ENCODE assay signal across 19 cellular contexts in the genomic region with DNA sequence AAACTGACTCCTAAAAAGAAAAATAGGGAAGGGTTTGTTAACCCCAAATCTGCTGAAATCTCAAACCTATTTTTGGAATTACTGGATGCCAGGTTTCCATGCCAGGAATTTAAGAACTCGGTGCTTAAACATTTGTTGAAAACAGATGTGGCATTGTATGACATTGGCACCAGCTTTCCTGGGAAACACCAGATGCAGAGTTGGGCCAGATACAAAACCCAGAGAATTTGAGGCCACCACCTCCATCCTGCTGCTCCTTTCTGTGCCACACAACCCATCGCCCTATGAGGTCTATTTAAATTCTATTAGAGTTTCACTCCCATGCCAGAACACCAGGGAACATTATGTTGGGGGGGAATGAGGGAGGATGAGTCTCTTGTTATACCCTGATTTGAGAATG.
DNase-seq lines count a peak whose midpoint lies in the region; ATAC-seq and TF ChIP-seq lines count a peak whose summit lies in the region.
"Had no signal": no experiment of that assay in that cellular context is flagged by ENCODE, and none has a peak within 500 bp of the region (broad histone marks: within the 10 kb centered on the region; RNA-seq: fewer than 3 reads in every experiment).

No MANE protein-coding gene starts in this region.

- no peak overlapping the region for H3K27ac Mint-ChIP-seq in WTC11
- H3K27ac Mint-ChIP-seq: CD4-positive, CD25-positive, alpha-beta regulatory T cell had no signal

- peaks cover 3% of the 10 kb centered on the region for H3K4me1 Mint-ChIP-seq in WTC11

- peak overlapping the region in 11 of 59 donors; percentile 5 to 22 (median 13) for H3K4me3 ChIP-seq in dorsolateral prefrontal cortex

- H3K27ac ChIP-seq in dorsolateral prefrontal cortex, result peak overlapping the region in 57 of 59 donors; percentile 7 to 88 (median 65)

- ATAC-seq in WTC11 (peak; percentile 32; the same call in 1 of the 2 replicates), GM21825 (IDR thresholded peaks at IDR 0.05; ENCODE audit: unreplicated experiment) (no peak)
- ATAC-seq: HCT116 had no signal

- CTCF ChIA-PET in WTC11 (lab: Charles Lee), result no interaction called here

- TF ChIP-seq CTCF in WTC11 (IDR thresholded peaks at IDR 0.05), result no peak
- TF ChIP-seq CTCF in dorsolateral prefrontal cortex (IDR thresholded peaks at IDR 0.05 in 54 of 56, conservative IDR thresholded peaks at IDR 0.05 in 2 of 56; ENCODE audit: low read depth in 1 of 56, partially characterized antibody in 56 of 56), result no peak

- POLR2A ChIA-PET in WTC11 (lab: Charles Lee), result no interaction called here

- intact Hi-C loops in dorsolateral prefrontal cortex (cut with DNase I), result loop anchor here in 1 of 2 donors (5.0 kb wide), 1 partner anchor 230 kb away; no protein-coding TSS in a partner anchor

- 0 out of 2 replicates have a peak, but pooled peaks cover 5% of the 10 kb centered on the region for H3K9me3 Mint-ChIP-seq in WTC11
- H3K9me3 Mint-ChIP-seq: CD4-positive, CD25-positive, alpha-beta regulatory T cell had no signal

- DNase-seq in DMS 273 (lab: John Stamatoyannopoulos, UW; ENCODE audit: unreplicated experiment), result peak; percentile 82
- no peak for DNase-seq in WTC11 (ENCODE audit: low spot score)
- DNase-seq in dorsolateral prefrontal cortex, result peak in 2 of 10 donors; percentile 45 to 48
- peak; percentile 85 for DNase-seq in pons (ENCODE audit: low spot score)
- no peak for DNase-seq in NK-92 treated with Interleukin-12 subunit alpha and Interleukin-12 subunit beta, amount 100 ng/mL, for 24 hours (lab: John Stamatoyannopoulos, UW)
- DNase-seq in activated naive CD4-positive, alpha-beta T cell (lab: John Stamatoyannopoulos, UW), result no peak
- no peak for DNase-seq in SW 1271 (lab: John Stamatoyannopoulos, UW)
- DNase-seq: BE2C; CD4-positive, CD25-positive, alpha-beta regulatory T cell; DMS53; EL; GOT3; MM.1S; NCI-H1092; NCI-H146; NCI-H2227 treated with DMSO at 0.1 percent for 48 hours; NCI-H526 had no signal

- no peak overlapping the region for H3K4me3 Mint-ChIP-seq in WTC11
- H3K4me3 Mint-ChIP-seq: CD4-positive, CD25-positive, alpha-beta regulatory T cell had no signal

- no peaks in the 10 kb centered on the region for H3K27me3 Mint-ChIP-seq in WTC11 (ENCODE audit: low read depth)
- H3K27me3 Mint-ChIP-seq: CD4-positive, CD25-positive, alpha-beta regulatory T cell had no signal

- H3K27me3 ChIP-seq in dorsolateral prefrontal cortex, result no peaks in the 10 kb centered on the region
- H3K27me3 ChIP-seq: BE2C had no signal

- H3K36me3 Mint-ChIP-seq in WTC11, result no peaks in the 10 kb centered on the region

TF ChIP-seq in WTC11, 78 proteins besides CTCF, POLR2A, EP300 and RAD21:
- TF ChIP-seq JAZF1 (CRISPR knock-in tag; IDR thresholded peaks at IDR 0.05) (no peak), NFATC4 (CRISPR knock-in tag; IDR thresholded peaks at IDR 0.05) (no peak), ZNF232 (CRISPR knock-in tag; IDR thresholded peaks at IDR 0.05) (no peak)
- TF ChIP-seq, protein P1, sequence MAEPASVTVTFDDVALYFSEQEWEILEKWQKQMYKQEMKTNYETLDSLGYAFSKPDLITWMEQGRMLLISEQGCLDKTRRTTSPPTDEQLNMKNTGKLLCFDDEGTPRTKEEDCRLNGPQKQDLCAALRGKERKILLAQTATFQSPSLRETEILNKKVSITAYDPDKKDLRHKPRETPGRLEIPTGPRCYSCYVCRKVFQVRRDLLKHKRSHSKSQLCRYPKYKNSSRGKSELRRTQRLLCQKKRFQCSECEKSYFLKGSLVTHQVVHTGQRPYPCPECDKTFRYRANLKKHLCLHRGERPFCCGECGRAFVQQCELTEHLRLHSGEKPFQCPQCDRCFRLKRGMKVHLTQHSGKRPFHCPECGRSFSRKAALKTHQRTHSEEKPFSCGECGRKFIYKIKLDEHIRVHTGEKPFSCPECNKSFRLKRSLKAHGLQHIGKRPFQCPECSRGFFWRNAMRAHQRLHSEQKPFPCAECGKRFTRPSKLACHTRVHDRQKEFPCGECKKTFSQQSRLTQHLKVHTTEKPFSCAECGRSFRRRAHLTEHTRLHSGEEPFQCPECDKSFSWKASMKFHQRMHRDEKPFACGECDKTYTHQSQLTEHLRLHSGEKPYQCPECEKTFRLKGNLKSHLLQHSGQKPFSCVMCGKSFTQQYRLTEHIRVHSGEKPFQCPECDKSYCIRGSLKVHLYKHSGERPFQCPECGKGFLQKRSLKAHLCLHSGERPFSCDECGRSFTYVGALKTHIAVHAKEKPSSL (CRISPR knock-in tag; conservative IDR thresholded peaks at IDR 0.05), result no peak
- TF ChIP-seq, protein P2, sequence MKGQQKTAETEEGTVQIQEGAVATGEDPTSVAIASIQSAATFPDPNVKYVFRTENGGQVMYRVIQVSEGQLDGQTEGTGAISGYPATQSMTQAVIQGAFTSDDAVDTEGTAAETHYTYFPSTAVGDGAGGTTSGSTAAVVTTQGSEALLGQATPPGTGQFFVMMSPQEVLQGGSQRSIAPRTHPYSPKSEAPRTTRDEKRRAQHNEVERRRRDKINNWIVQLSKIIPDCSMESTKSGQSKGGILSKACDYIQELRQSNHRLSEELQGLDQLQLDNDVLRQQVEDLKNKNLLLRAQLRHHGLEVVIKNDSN (CRISPR knock-in tag; IDR thresholded peaks at IDR 0.05), result no peak
- TF ChIP-seq, protein P3, sequence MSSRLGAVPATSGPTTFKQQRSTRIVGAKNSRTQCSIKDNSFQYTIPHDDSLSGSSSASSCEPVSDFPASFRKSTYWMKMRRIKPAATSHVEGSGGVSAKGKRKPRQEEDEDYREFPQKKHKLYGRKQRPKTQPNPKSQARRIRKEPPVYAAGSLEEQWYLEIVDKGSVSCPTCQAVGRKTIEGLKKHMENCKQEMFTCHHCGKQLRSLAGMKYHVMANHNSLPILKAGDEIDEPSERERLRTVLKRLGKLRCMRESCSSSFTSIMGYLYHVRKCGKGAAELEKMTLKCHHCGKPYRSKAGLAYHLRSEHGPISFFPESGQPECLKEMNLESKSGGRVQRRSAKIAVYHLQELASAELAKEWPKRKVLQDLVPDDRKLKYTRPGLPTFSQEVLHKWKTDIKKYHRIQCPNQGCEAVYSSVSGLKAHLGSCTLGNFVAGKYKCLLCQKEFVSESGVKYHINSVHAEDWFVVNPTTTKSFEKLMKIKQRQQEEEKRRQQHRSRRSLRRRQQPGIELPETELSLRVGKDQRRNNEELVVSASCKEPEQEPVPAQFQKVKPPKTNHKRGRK (CRISPR knock-in tag; IDR thresholded peaks at IDR 0.05; ENCODE audit: borderline replicate concordance), result no peak
- TF ChIP-seq, protein P4, sequence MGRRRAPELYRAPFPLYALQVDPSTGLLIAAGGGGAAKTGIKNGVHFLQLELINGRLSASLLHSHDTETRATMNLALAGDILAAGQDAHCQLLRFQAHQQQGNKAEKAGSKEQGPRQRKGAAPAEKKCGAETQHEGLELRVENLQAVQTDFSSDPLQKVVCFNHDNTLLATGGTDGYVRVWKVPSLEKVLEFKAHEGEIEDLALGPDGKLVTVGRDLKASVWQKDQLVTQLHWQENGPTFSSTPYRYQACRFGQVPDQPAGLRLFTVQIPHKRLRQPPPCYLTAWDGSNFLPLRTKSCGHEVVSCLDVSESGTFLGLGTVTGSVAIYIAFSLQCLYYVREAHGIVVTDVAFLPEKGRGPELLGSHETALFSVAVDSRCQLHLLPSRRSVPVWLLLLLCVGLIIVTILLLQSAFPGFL (CRISPR knock-in tag; IDR thresholded peaks at IDR 0.05; ENCODE audit: borderline replicate concordance), result no peak

Comparison
In these comparisons a context has a peak if more than half of its experiments do, and no peak if none do; other contexts are left out.
1. DNase-seq: peak in DMS 273 (single experiment) and pons (single experiment); none in WTC11 (single experiment), NK-92 treated with Interleukin-12 subunit alpha and Interleukin-12 subunit beta, amount 100 ng/mL, for 24 hours (single experiment), activated naive CD4-positive, alpha-beta T cell (0 of 4) and SW 1271 (0 of 2).